Comparison of ENCODE assay signal across 8 cellular contexts in the genomic region with DNA sequence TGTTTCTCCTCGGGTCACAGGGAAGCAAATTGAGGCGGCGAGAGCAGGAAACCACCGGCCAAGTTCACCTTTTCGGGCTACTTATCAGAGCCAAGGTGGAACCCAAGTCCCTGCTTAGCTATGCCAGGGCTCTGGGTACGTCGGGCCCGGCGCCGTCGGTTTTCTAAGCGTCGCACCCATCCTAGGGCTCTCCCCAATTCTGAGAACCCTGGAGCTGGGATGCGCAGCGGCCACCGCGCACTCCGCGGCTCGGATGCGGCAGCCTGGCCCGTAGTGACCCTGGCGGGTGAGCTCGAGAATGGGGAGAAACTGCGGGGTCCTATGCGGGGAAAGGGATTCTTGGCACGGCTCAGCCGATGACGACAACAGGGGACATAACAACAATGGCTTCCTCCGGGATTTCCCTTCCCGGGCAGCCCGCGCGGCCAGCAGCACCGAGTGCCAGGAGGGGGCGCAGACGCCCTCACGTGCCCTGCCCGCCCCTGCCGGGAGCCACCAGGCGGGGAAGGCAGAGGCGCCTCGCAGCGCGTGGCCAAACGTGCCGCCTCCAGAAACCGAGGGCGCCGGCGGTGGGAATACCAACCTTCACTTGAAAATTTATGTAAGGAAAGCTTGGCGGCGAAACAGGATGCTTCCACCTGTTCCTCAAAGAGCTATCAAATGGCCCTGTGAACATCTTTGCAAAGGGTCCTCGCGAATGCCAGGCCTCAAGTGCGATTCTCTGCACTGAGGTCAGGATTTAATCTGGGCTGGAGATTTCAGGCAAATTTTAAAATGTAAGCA. TPM values are rescaled to one million over a fixed set of nuclear protein-coding genes. Genes with fewer than 3 reads are reported as not detected.
DNase-seq lines count a peak whose midpoint lies in the region; ATAC-seq and TF ChIP-seq lines count a peak whose summit lies in the region.

No MANE protein-coding gene starts in this region.

- H3K4me2 ChIP-seq in skeletal muscle satellite cell (ENCODE audit: low read length), result peak overlapping the region; percentile 88

- no peak for ATAC-seq in HG02588 (IDR thresholded peaks at IDR 0.05; ENCODE audit: unreplicated experiment)

- peak; percentile 74 for TF ChIP-seq CTCF in NB4 (IDR thresholded peaks at IDR 0.05; ENCODE audit: low read depth, low read length)

- DNase-seq in NB4 (ENCODE audit: low read depth), result peak; percentile 68
- DNase-seq in SW 1271 (lab: John Stamatoyannopoulos, UW), result peak; percentile 45 to 75
- peak; percentile 11 for DNase-seq in amniotic epithelial cell (ENCODE audit: low read depth)
- peak; percentile 85 for DNase-seq in hepatic stellate cell (ENCODE audit: low spot score)
- DNase-seq in KG1 (lab: John Stamatoyannopoulos, UW), result no peak

- H3K4me3 ChIP-seq in GM08714 (ENCODE audit: low read length) (peak overlapping the region; percentile 38; the same call in 1 of the 2 replicates), NB4 (ENCODE audit: low read depth, low read length) (peak overlapping the region; percentile 7), skeletal muscle satellite cell (ENCODE audit: low read length) (peak overlapping the region; percentile 62)

- no peaks in the 10 kb centered on the region for H3K36me3 ChIP-seq in skeletal muscle satellite cell (ENCODE audit: insufficient read depth, low read length)

- H3K27me3 ChIP-seq in skeletal muscle satellite cell (ENCODE audit: control insufficient read depth, insufficient read depth, low read length), result peaks cover 86% of the 10 kb centered on the region

- peaks cover 29% of the 10 kb centered on the region for H3K4me1 ChIP-seq in skeletal muscle satellite cell (ENCODE audit: control insufficient read depth, insufficient read depth, low read length)

- no peak overlapping the region for H3K9ac ChIP-seq in skeletal muscle satellite cell (ENCODE audit: low read depth, low read length)

- no peak for TF ChIP-seq POLR2A in NB4 (IDR thresholded peaks at IDR 0.05; ENCODE audit: extremely low read depth, insufficient read length)

- no peaks in the 10 kb centered on the region for H3K9me3 ChIP-seq in skeletal muscle satellite cell (replicated peaks; ENCODE audit: low read length)

RNA-seq across cellular contexts. Expression of a gene that starts 2.1 kb away (rescaled TPM):
- not detected in 2 replicates for total RNA-seq in skeletal muscle satellite cell (2012; rRNA removed)

RNA-seq across cellular contexts. Expression of a gene that starts 10.3 kb away (rescaled TPM):
- not detected in 2 replicates for total RNA-seq in skeletal muscle satellite cell (2012; rRNA removed)

RNA-seq across cellular contexts. Expression of a gene that starts 17.3 kb away (rescaled TPM):
- total RNA-seq in skeletal muscle satellite cell (2012; rRNA removed), result 2.2 TPM in 1 of 2 replicates, not detected in the other

RNA-seq across cellular contexts. Expression of a gene that starts 43.3 kb away (rescaled TPM):
- total RNA-seq in skeletal muscle satellite cell (2012; rRNA removed), result 0.66 and 1.3 TPM in 2 replicates

RNA-seq across cellular contexts. Expression of a gene that starts 47.8 kb away (rescaled TPM):
- total RNA-seq in skeletal muscle satellite cell (2012; rRNA removed), result 29.7 and 38.0 TPM in 2 replicates

Comparison
In these comparisons a context has a peak if more than half of its experiments do, and no peak if none do; other contexts are left out.
1. H3K4me3 ChIP-seq: peak in every context shown above with its lines; median percentile 62 in skeletal muscle satellite cell; 38 in GM08714; 7 in NB4.